14 cellular contexts compared by ENCODE assay signal in genomic region chr15:80550219-80550909, GRCh38.
DNase-seq lines count a peak whose midpoint lies in the region; ATAC-seq and TF ChIP-seq lines count a peak whose summit lies in the region.
"Had no signal": no experiment of that assay in that cellular context is flagged by ENCODE, and none has a peak within 500 bp of the region (broad histone marks: within the 10 kb centered on the region; RNA-seq: fewer than 3 reads in every experiment).

No MANE protein-coding gene starts in this region.

- DNase-seq in IMR-90 (peak; percentile 98), epithelial cell of esophagus (ENCODE audit: low read depth) (peak; percentile 75), retinal pigment epithelial cell (ENCODE audit: low read depth) (peak; percentile 44), NCI-H1417 (lab: John Stamatoyannopoulos, UW) (no peak), substantia nigra (lab: John Stamatoyannopoulos, UW) (no peak)
- DNase-seq in activated naive CD4-positive, alpha-beta T cell treated with anti-CD3 and anti-CD28 coated beads, Interleukin-2, amount 50 U/mL, for 16 hours = no peak
- DNase-seq: activated T-cell treated with anti-CD3 and anti-CD28 coated beads, Interleukin-2, amount 50 U/mL, for 48 hours; GF-D8; mucosa of descending colon; NCI-H1930; T-helper 1 cell had no signal

- H4K20me1 ChIP-seq in IMR-90 (ENCODE audit: insufficient read depth, low read length) = no peaks in the 10 kb centered on the region

- peak overlapping the region; percentile 99 for H3K4ac ChIP-seq in IMR-90 (ENCODE audit: low read depth, low read length)

- 10% methylated on average over 2 of the region's 5 CpGs; no CpG with 5 or more reads in 1 of the 2 experiments for WGBS in IMR-90 (ENCODE audit: extremely low coverage in 2 of 2, insufficient read length in 1 of 2), 2 experiments

- H4K8ac ChIP-seq in IMR-90 (ENCODE audit: low read depth in 2 of 2, low read length in 2 of 2) = peak overlapping the region; percentile 83 to 96

- peaks cover 20% of the 10 kb centered on the region for H3K4me1 ChIP-seq in IMR-90 (ENCODE audit: control insufficient read depth, insufficient read depth, low read length)
- H3K4me1 ChIP-seq: vagina had no signal

- CTCF ChIA-PET in IMR-90 (lab: Yijun Ruan, JAX) = no interaction called here

- peak overlapping the region; percentile 98 for H3K27ac ChIP-seq in IMR-90 (ENCODE audit: insufficient read depth, low read length)
- H3K27ac ChIP-seq in substantia nigra (ENCODE audit: low read depth, low read length, poor library complexity, severe bottlenecking) = no peak overlapping the region
- H3K27ac ChIP-seq: vagina had no signal

- peak overlapping the region; percentile 99 for H3K18ac ChIP-seq in IMR-90 (ENCODE audit: low read depth, low read length)

- dilution Hi-C loops in IMR-90 (cut with HindIII; ENCODE audit: low sequenced_read_pairs, unreplicated experiment) = no loop called here

- H2BK5ac ChIP-seq in IMR-90 (ENCODE audit: low read depth, low read length, poor library complexity, severe bottlenecking) = peak overlapping the region; percentile 100

- peak overlapping the region; percentile 73 for H2BK15ac ChIP-seq in IMR-90 (ENCODE audit: low read depth, low read length)

- no peak for TF ChIP-seq RAD21 in IMR-90 (IDR thresholded peaks at IDR 0.05; ENCODE audit: low read length)

- peaks cover 10% of the 10 kb centered on the region for H3K36me3 ChIP-seq in IMR-90 (ENCODE audit: control insufficient read depth, insufficient read depth, low read length)
- H3K36me3 ChIP-seq: vagina had no signal

- in situ Hi-C loops in IMR-90 (cut with MboI; ENCODE audit: low sequenced_read_pairs) = no loop called here

- peaks cover 17 to 46% of the 10 kb centered on the region in 2 experiments for H3K79me1 ChIP-seq in IMR-90 (ENCODE audit: low read depth in 1 of 2, low read length in 2 of 2)

- H2AK5ac ChIP-seq in IMR-90 (ENCODE audit: low read depth, low read length) = peak overlapping the region; percentile 82

- H3K4me2 ChIP-seq in IMR-90 (ENCODE audit: low read depth, low read length) = peak overlapping the region; percentile 74

- H3K23ac ChIP-seq in IMR-90 (ENCODE audit: low read depth, low read length) = peak overlapping the region; percentile 99

- ATAC-seq in GM18868 (IDR thresholded peaks at IDR 0.05; ENCODE audit: unreplicated experiment) (peak; percentile 72), IMR-90 (ENCODE audit: low read depth) (peak; percentile 86), HG03521 (IDR thresholded peaks at IDR 0.05; ENCODE audit: unreplicated experiment) (no peak)
- ATAC-seq: mucosa of descending colon had no signal

- H2AK9ac ChIP-seq in IMR-90 (replicated peaks; ENCODE audit: low read depth, low read length, poor library complexity) = peak overlapping the region; percentile 49

- peak overlapping the region; percentile 100 for H3K14ac ChIP-seq in IMR-90 (replicated peaks; ENCODE audit: low read depth, low read length)

- TF ChIP-seq POLR2A in IMR-90 (IDR thresholded peaks at IDR 0.05; ENCODE audit: low read depth, low read length) = no peak

- no TSS peak for BruUV-seq in IMR-90 (replicated peaks; lab: Mats Ljungman, UMichigan)

- peak overlapping the region; percentile 4; the same call in 1 of the 2 replicates for H3K4me3 ChIP-seq in IMR-90 (ENCODE audit: insufficient read depth, low read depth, low read length)
- H3K4me3 ChIP-seq in epithelial cell of esophagus (ENCODE audit: low read length) = no peak overlapping the region
- no peak overlapping the region for H3K4me3 ChIP-seq in retinal pigment epithelial cell (ENCODE audit: low read length)
- H3K4me3 ChIP-seq: mucosa of descending colon, vagina had no signal

- POLR2A ChIA-PET in IMR-90 (lab: Charles Lee; ENCODE audit: unreplicated experiment) = interaction anchor here (0.6 kb wide), 2 partner anchors 28 to 415 kb away, joined by 3 read pairs; no protein-coding TSS in a partner anchor

- H3K56ac ChIP-seq in IMR-90 (ENCODE audit: extremely low read depth, insufficient read depth, low read length) = peak overlapping the region; percentile 99

- peak overlapping the region; percentile 97 for H4K5ac ChIP-seq in IMR-90 (ENCODE audit: low read depth, low read length)

- H3K9me1 ChIP-seq in IMR-90 (ENCODE audit: insufficient read depth, low read length) = peaks cover 18% of the 10 kb centered on the region

- H4K91ac ChIP-seq in IMR-90 (ENCODE audit: insufficient read depth, low read depth, low read length) = peak overlapping the region; percentile 99

- TF ChIP-seq CTCF in IMR-90 (conservative IDR thresholded peaks at IDR 0.05; ENCODE audit: low read depth, low read length) (no peak), epithelial cell of esophagus (IDR thresholded peaks at IDR 0.05; ENCODE audit: insufficient read depth, low read depth, low read length, missing control alignments) (no peak), retinal pigment epithelial cell (conservative IDR thresholded peaks at IDR 0.05; ENCODE audit: low read depth, low read length) (no peak)

- H3K9me3 ChIP-seq in IMR-90 (ENCODE audit: control insufficient read depth, insufficient read depth, low read length) = no peaks in the 10 kb centered on the region
- H3K9me3 ChIP-seq: mucosa of descending colon, vagina had no signal

- H2AFZ ChIP-seq in IMR-90 (replicated peaks; ENCODE audit: low read length, poor library complexity) = no peak overlapping the region

- H2BK20ac ChIP-seq in IMR-90 (ENCODE audit: low read depth, low read length) = peak overlapping the region; percentile 99

- intact Hi-C loops in IMR-90 (cut with micrococcal nuclease) = loop anchor here (1.0 to 5.0 kb wide), 3 partner anchors 66 to 229 kb away; partner anchors contain the start of gene CEMIP

- peak overlapping the region; percentile 89 for H3K9ac ChIP-seq in IMR-90 (ENCODE audit: low read depth, low read length)

- H3K27me3 ChIP-seq in IMR-90 (ENCODE audit: control insufficient read depth, insufficient read depth, low read length) = no peaks in the 10 kb centered on the region
- H3K27me3 ChIP-seq: vagina had no signal

- peak overlapping the region; percentile 99 for H2BK120ac ChIP-seq in IMR-90 (ENCODE audit: low read depth, low read length)

TF ChIP-seq in IMR-90, 13 proteins besides CTCF, POLR2A, EP300 and RAD21:
- TF ChIP-seq FOS (IDR thresholded peaks at IDR 0.05; ENCODE audit: low read depth, low read length) (peak; percentile 74), SMC3 (IDR thresholded peaks at IDR 0.05; ENCODE audit: low read depth, low read length) (no peak), MAFK (IDR thresholded peaks at IDR 0.05; ENCODE audit: low read depth, low read length) (no peak), BHLHE40 (IDR thresholded peaks at IDR 0.05; ENCODE audit: low read depth, low read length) (peak; percentile 35; the same call in 1 of the 2 replicates), RFX5 (IDR thresholded peaks at IDR 0.05; ENCODE audit: low read depth, low read length) (no peak), RCOR1 (IDR thresholded peaks at IDR 0.05; ENCODE audit: insufficient replicate concordance, low read length) (no peak), NFE2L2 (IDR thresholded peaks at IDR 0.05; ENCODE audit: low read depth, low read length) (no peak), MXI1 (IDR thresholded peaks at IDR 0.05; ENCODE audit: borderline replicate concordance, low read depth, low read length) (no peak), CEBPB (IDR thresholded peaks at IDR 0.05; ENCODE audit: low read depth, low read length) (peak; percentile 54; the same call in 1 of the 2 replicates), MAZ (IDR thresholded peaks at IDR 0.05; ENCODE audit: borderline replicate concordance, low read depth, low read length) (no peak), CHD1 (IDR thresholded peaks at IDR 0.05; ENCODE audit: low read depth, low read length) (no peak)
- TF ChIP-seq, protein P1, sequence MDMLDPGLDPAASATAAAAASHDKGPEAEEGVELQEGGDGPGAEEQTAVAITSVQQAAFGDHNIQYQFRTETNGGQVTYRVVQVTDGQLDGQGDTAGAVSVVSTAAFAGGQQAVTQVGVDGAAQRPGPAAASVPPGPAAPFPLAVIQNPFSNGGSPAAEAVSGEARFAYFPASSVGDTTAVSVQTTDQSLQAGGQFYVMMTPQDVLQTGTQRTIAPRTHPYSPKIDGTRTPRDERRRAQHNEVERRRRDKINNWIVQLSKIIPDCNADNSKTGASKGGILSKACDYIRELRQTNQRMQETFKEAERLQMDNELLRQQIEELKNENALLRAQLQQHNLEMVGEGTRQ (IDR thresholded peaks at IDR 0.05; ENCODE audit: low read depth, low read length) = no peak
- TF ChIP-seq, protein P2, sequence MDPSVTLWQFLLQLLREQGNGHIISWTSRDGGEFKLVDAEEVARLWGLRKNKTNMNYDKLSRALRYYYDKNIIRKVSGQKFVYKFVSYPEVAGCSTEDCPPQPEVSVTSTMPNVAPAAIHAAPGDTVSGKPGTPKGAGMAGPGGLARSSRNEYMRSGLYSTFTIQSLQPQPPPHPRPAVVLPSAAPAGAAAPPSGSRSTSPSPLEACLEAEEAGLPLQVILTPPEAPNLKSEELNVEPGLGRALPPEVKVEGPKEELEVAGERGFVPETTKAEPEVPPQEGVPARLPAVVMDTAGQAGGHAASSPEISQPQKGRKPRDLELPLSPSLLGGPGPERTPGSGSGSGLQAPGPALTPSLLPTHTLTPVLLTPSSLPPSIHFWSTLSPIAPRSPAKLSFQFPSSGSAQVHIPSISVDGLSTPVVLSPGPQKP (IDR thresholded peaks at IDR 0.05; ENCODE audit: borderline replicate concordance, low read depth, low read length) = no peak

Comparison
In these comparisons a context has a peak if more than half of its experiments do, and no peak if none do; other contexts are left out.
1. DNase-seq: peak in IMR-90 (single experiment), epithelial cell of esophagus (single experiment) and retinal pigment epithelial cell (single experiment); none in activated naive CD4-positive, alpha-beta T cell treated with anti-CD3 and anti-CD28 coated beads, Interleukin-2, amount 50 U/mL, for 16 hours (single experiment), NCI-H1417 (0 of 3) and substantia nigra (0 of 49).